In genomic region chr18:41371718-41372117, GRCh38 we compare ENCODE assay signal across 15 cellular contexts.
A peak's percentile ranks its signal among the peaks of the same experiment; 100 is the strongest.
DNase-seq lines count a peak whose midpoint lies in the region; FAIRE-seq and TF ChIP-seq lines count a peak whose summit lies in the region.
"Had no signal": no experiment of that assay in that cellular context is flagged by ENCODE, and none has a peak within 500 bp of the region (broad histone marks: within the 10 kb centered on the region; RNA-seq: fewer than 3 reads in every experiment).

No MANE protein-coding gene starts in this region.

- no peaks in the 10 kb centered on the region for H3K9me3 ChIP-seq in testis

- H3K27ac ChIP-seq in testis = no peak overlapping the region

- H3K4me3 ChIP-seq in testis = no peak overlapping the region

- no peak for FAIRE-seq in frontal cortex (lab: Jason Lieb, UNC)
- FAIRE-seq in GM12892 (lab: Jason Lieb, UNC) = no peak
- FAIRE-seq: astrocyte had no signal

- intact Hi-C loops in testis (cut with DNase I; ENCODE audit: low total_unique reads) = no loop called here

- peak; percentile 32 for DNase-seq in DMS153 treated with DMSO at 0.1 percent for 48 hours (lab: John Stamatoyannopoulos, UW; ENCODE audit: unreplicated experiment)
- DNase-seq in M059J (ENCODE audit: low read depth) = peak; percentile 76
- DNase-seq in RPMI7951 (ENCODE audit: low read depth) = peak; percentile 2
- peak; percentile 18 for DNase-seq in iPS-NIHi7 (ENCODE audit: extremely low spot score)
- DNase-seq in SIG-M5 (lab: John Stamatoyannopoulos, UW) = no peak
- no peak for DNase-seq in frontal cortex (ENCODE audit: low spot score in 2 of 2)
- no peak for DNase-seq in testis
- no peak for DNase-seq in GM12892 (ENCODE audit: insufficient read length)
- DNase-seq: AML-193; foreskin fibroblast; NCI-H510A treated with DMSO at 0.1 percent for 48 hours; RPMI8226; stimulated activated CD4-positive, alpha-beta T cell treated with anti-CD3 and anti-CD28 coated beads, Interleukin-4, amount 100 ng/mL, for 1 hour; T1000 had no signal

- 68 to 79% methylated on average over 2 of the region's 2 CpGs for WGBS in testis, 2 donors

- no peak for TF ChIP-seq CTCF in testis (IDR thresholded peaks at IDR 0.05)

- no peaks in the 10 kb centered on the region for H3K36me3 ChIP-seq in testis (ENCODE audit: low read depth, missing control alignments)

- H3K4me1 ChIP-seq in testis = no peaks in the 10 kb centered on the region

- TF ChIP-seq POLR2A in testis (IDR thresholded peaks at IDR 0.05) (no peak), GM12892 (IDR thresholded peaks at IDR 0.05; ENCODE audit: low read depth, low read length) (no peak)

- H3K27me3 ChIP-seq in testis = no peaks in the 10 kb centered on the region

Comparison
In these comparisons a context has a peak if more than half of its experiments do, and no peak if none do; other contexts are left out.
1. DNase-seq: peak in DMS153 treated with DMSO at 0.1 percent for 48 hours (single experiment), M059J (single experiment), RPMI7951 (single experiment) and iPS-NIHi7 (single experiment); none in SIG-M5 (single experiment), frontal cortex (0 of 2), testis (single experiment) and GM12892 (single experiment).